Comparison of ENCODE assay signal across 11 cellular contexts in the genomic region with DNA sequence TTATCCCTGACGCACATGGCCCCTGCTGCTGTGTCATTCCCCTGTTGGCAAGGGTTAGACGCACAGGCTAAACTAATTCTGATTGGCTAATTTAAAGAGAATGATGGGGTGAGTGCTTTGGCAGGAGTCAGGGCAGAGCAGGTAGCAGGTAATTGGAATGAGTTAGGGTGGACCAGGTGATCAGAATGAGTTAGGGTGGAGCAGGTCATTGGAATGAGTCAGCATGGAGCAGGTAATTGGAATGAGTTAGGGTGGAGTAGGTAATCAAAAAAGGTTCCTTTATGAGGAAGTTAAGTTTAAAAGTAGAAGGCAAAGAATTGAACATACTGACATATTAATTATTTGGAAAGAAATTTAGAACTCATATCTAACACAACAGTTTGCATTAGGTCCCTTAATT. TPM values are rescaled to one million over a fixed set of nuclear protein-coding genes. Genes with fewer than 3 reads are reported as not detected.
DNase-seq lines count a peak whose midpoint lies in the region; ATAC-seq, FAIRE-seq and TF ChIP-seq lines count a peak whose summit lies in the region.
"Not testable (repeated sequence)": the region's sequence is repeated elsewhere in the genome, so short reads cannot be mapped to it uniquely, and the experiment has no call there.
"Had no signal": no experiment of that assay in that cellular context is flagged by ENCODE, and none has a peak within 500 bp of the region (broad histone marks: within the 10 kb centered on the region; RNA-seq: fewer than 3 reads in every experiment).

No MANE protein-coding gene starts in this region.

- DNase-seq in GM12891 (ENCODE audit: insufficient read length, low spot score); MCF 10A (ENCODE audit: unreplicated experiment); endodermal cell; left colon; type B pancreatic cell (ENCODE audit: extremely low spot score, unreplicated experiment): not testable (repeated sequence)
- DNase-seq in HT-29 (ENCODE audit: low spot score): peak; percentile 77

- not testable (repeated sequence) for H3K27me3 ChIP-seq in endodermal cell (ENCODE audit: control insufficient read depth, insufficient read depth, low read length, poor library complexity, severe bottlenecking); mucosa of rectum (ENCODE audit: control insufficient read depth in 2 of 2, insufficient read depth in 2 of 2, low read length in 2 of 2)

- H3K36me3 ChIP-seq in endodermal cell (ENCODE audit: control insufficient read depth, insufficient read depth, low read length): peaks cover 71% of the 10 kb centered on the region
- peaks cover 3 to 26% of the 10 kb centered on the region in 2 donors for H3K36me3 ChIP-seq in mucosa of rectum (ENCODE audit: control insufficient read depth in 2 of 2, insufficient read depth in 2 of 2, low read length in 2 of 2)

- H3K4me1 ChIP-seq in endodermal cell (ENCODE audit: control insufficient read depth, insufficient read depth, low read length): not testable (repeated sequence)
- peaks cover 0 to 13% of the 10 kb centered on the region in 2 donors for H3K4me1 ChIP-seq in mucosa of rectum (ENCODE audit: control insufficient read depth in 2 of 2, insufficient read depth in 2 of 2, low read length in 2 of 2)

- peaks cover 34% of the 10 kb centered on the region for H3K36me3 Mint-ChIP-seq in MCF 10A (ENCODE audit: insufficient read depth, unreplicated experiment)
- peaks cover 66% of the 10 kb centered on the region for H3K36me3 Mint-ChIP-seq in endodermal cell (ENCODE audit: low read depth)
- peaks cover 54% of the 10 kb centered on the region for H3K36me3 Mint-ChIP-seq in type B pancreatic cell

- not testable (repeated sequence) for H3K9ac ChIP-seq in endodermal cell (ENCODE audit: extremely low read depth, low read length, poor library complexity, severe bottlenecking); mucosa of rectum (ENCODE audit: low read depth in 1 of 2, low read length in 2 of 2)

- peaks cover 15% of the 10 kb centered on the region for H3K4me1 Mint-ChIP-seq in MCF 10A (ENCODE audit: insufficient read depth, unreplicated experiment)
- not testable (repeated sequence) for H3K4me1 Mint-ChIP-seq in endodermal cell; type B pancreatic cell (ENCODE audit: unreplicated experiment)

- peak; percentile 28 for FAIRE-seq in GM12891 (lab: Jason Lieb, UNC)

- POLR2A ChIA-PET in MCF 10A (lab: Yijun Ruan, JAX): not testable (repeated sequence)

- TF ChIP-seq POLR2A in GM12891 (IDR thresholded peaks at IDR 0.05; ENCODE audit: low read depth, low read length): not testable (repeated sequence)

- H3K4me3 ChIP-seq in endodermal cell (ENCODE audit: low read length): peak overlapping the region; percentile 70
- H3K4me3 ChIP-seq in mucosa of rectum (ENCODE audit: low read length in 2 of 2): not testable (repeated sequence)

- peaks cover 36% of the 10 kb centered on the region for H3K9me3 ChIP-seq in endodermal cell (ENCODE audit: control insufficient read depth, low read length)
- peaks cover 8 to 11% of the 10 kb centered on the region in 2 donors for H3K9me3 ChIP-seq in mucosa of rectum (ENCODE audit: control insufficient read depth in 2 of 2, low read length in 2 of 2)

- intact Hi-C loops in MCF 10A (cut with micrococcal nuclease) (loop anchor here (10.0 kb wide), 2 partner anchors 94 to 194 kb away; partner anchors contain the start of gene ARMC9), left colon (cut with DNase I, micrococcal nuclease) (loop anchor here in 1 of 2 donors (5.0 to 10.0 kb wide), 2 partner anchors 94 to 312 kb away; partner anchors contain the start of gene ARMC9)

- H3K9me3 Mint-ChIP-seq in MCF 10A (ENCODE audit: unreplicated experiment): not testable (repeated sequence)
- peaks cover 37% of the 10 kb centered on the region for H3K9me3 Mint-ChIP-seq in endodermal cell
- peaks cover 14% of the 10 kb centered on the region for H3K9me3 Mint-ChIP-seq in type B pancreatic cell

- BruUV-seq in MCF 10A (replicated peaks; lab: Mats Ljungman, UMichigan): not testable (repeated sequence)

- ATAC-seq in left colon: peak; percentile 70

- not testable (repeated sequence) for H3K27me3 Mint-ChIP-seq in MCF 10A (ENCODE audit: insufficient read depth, unreplicated experiment); endodermal cell (ENCODE audit: insufficient read depth); type B pancreatic cell

- peak overlapping the region; percentile 34 for H3K27ac Mint-ChIP-seq in MCF 10A (ENCODE audit: low read depth, unreplicated experiment)
- not testable (repeated sequence) for H3K27ac Mint-ChIP-seq in endodermal cell
- peak overlapping the region; percentile 17 for H3K27ac Mint-ChIP-seq in type B pancreatic cell

- CTCF ChIA-PET in MCF 10A (lab: Yijun Ruan, JAX): not testable (repeated sequence)

- H3K27ac ChIP-seq in endodermal cell (ENCODE audit: low read depth, low read length): not testable (repeated sequence)
- peak overlapping the region; percentile 41 to 77 for H3K27ac ChIP-seq in mucosa of rectum (ENCODE audit: low read depth in 2 of 2, low read length in 2 of 2)

- not testable (repeated sequence) for H3K4me3 Mint-ChIP-seq in MCF 10A (ENCODE audit: unreplicated experiment); endodermal cell; type B pancreatic cell

- TF ChIP-seq CTCF in MCF 10A (IDR thresholded peaks at IDR 0.05; ENCODE audit: unreplicated experiment); endodermal cell (conservative IDR thresholded peaks at IDR 0.05); type B pancreatic cell (conservative IDR thresholded peaks at IDR 0.05): not testable (repeated sequence)

- WGBS in endodermal cell (ENCODE audit: insufficient coverage in 1 of 2, insufficient read length in 1 of 2), 2 experiments: 77 to 95% methylated on average over 2 of the region's 2 CpGs

RNA-seq across cellular contexts. Expression of gene HTR2B, which starts 24.5 kb away (rescaled TPM):
- polyA plus RNA-seq in GM12891 (2012; ENCODE audit: low read depth, missing spikeins): 0.72 TPM
- not detected in 2 replicates for total RNA-seq in HT-29 (2014; rRNA removed; shearing (Covaris generic))
- not detected in 2 replicates for total RNA-seq in MCF 10A (2022)
- not detected for total RNA-seq in endodermal cell
- not detected for polyA plus RNA-seq in endodermal cell (2013, experiment 1 of 2)
- polyA plus RNA-seq in endodermal cell (2013, experiment 2 of 2): not detected
- total RNA-seq in left colon: under 1 TPM; 0.12 to 0.22 TPM
- total RNA-seq in type B pancreatic cell (ENCODE audit: low replicate concordance): not detected in 2 replicates
- total RNA-seq: Daoy, H7, HT1080 had no signal
- polyA plus RNA-seq: IgD-negative memory B cell had no signal

RNA-seq across cellular contexts. Expression of gene PSMD1, which starts 43.7 kb away (rescaled TPM):
- 62.6 TPM for polyA plus RNA-seq in GM12891 (2012; ENCODE audit: low read depth, missing spikeins)
- total RNA-seq in HT-29 (2014; rRNA removed; shearing (Covaris generic)): 72.0 and 93.3 TPM in 2 replicates
- total RNA-seq in MCF 10A (2022) (88.5 and 94.4 TPM in 2 replicates), endodermal cell (100 to 1,000 TPM; 148 to 158 TPM), left colon (10 to 100 TPM; 81.3 to 91.0 TPM), type B pancreatic cell (ENCODE audit: low replicate concordance) (85.5 and 91.6 TPM in 2 replicates)
- polyA plus RNA-seq in endodermal cell (2013, experiment 1 of 2): 102 TPM
- 99.3 TPM for polyA plus RNA-seq in endodermal cell (2013, experiment 2 of 2)
